9 cellular contexts compared by ENCODE assay signal in genomic region chr19:51398096-51398704, GRCh38. TPM values are rescaled to one million over a fixed set of nuclear protein-coding genes. Genes with fewer than 3 reads are reported as not detected.
DNase-seq lines count a peak whose midpoint lies in the region; ATAC-seq, FAIRE-seq and TF ChIP-seq lines count a peak whose summit lies in the region.
"Had no signal": no experiment of that assay in that cellular context is flagged by ENCODE, and none has a peak within 500 bp of the region (broad histone marks: within the 10 kb centered on the region; RNA-seq: fewer than 3 reads in every experiment).

No MANE protein-coding gene starts in this region.

- no peak overlapping the region for H3K14ac ChIP-seq in neuronal stem cell (ENCODE audit: low read length)

- peaks cover 21% of the 10 kb centered on the region for H3K36me3 Mint-ChIP-seq in activated T-cell treated with anti-CD3 and anti-CD28 coated beads, Interleukin-2, amount 50 U/mL, for 24 hours (ENCODE audit: low read depth)

- WGBS in neuronal stem cell (ENCODE audit: extremely low coverage in 2 of 2, insufficient read length in 2 of 2, insufficient replicate concordance in 1 of 2), 2 donors: no CpG with 5 or more reads among the region's 7 CpGs

- H2AFZ ChIP-seq in neural cell (ENCODE audit: low read depth, low read length): no peak overlapping the region
- H2AFZ ChIP-seq in neuronal stem cell (ENCODE audit: low read length): no peak overlapping the region

- H3K27ac ChIP-seq in neural cell (ENCODE audit: low read length) (no peak overlapping the region), neuronal stem cell (replicated peaks; ENCODE audit: low read length) (no peak overlapping the region)

- H3K27me3 Mint-ChIP-seq in activated T-cell treated with anti-CD3 and anti-CD28 coated beads, Interleukin-2, amount 50 U/mL, for 24 hours: no peaks in the 10 kb centered on the region

- no peak overlapping the region for H4K8ac ChIP-seq in neuronal stem cell (ENCODE audit: low read depth, low read length)

- H3K36me3 ChIP-seq in bronchial epithelial cell (ENCODE audit: control insufficient read depth, insufficient read depth, low read length): no peaks in the 10 kb centered on the region
- no peaks in the 10 kb centered on the region for H3K36me3 ChIP-seq in neural cell (ENCODE audit: insufficient read depth, low read length)
- H3K36me3 ChIP-seq in neuronal stem cell (replicated peaks in 1 of 2; ENCODE audit: control insufficient read depth in 2 of 2, insufficient read depth in 2 of 2, low read length in 2 of 2): peaks cover 0 to 17% of the 10 kb centered on the region in 2 donors
- no peaks in the 10 kb centered on the region for H3K36me3 ChIP-seq in H7 (replicated peaks; ENCODE audit: control insufficient read depth, insufficient read depth, low read length)

- TF ChIP-seq EP300 in neural cell (conservative IDR thresholded peaks at IDR 0.05; ENCODE audit: poor library complexity, severe bottlenecking): no peak

- TF ChIP-seq CTCF in bronchial epithelial cell (IDR thresholded peaks at IDR 0.05; ENCODE audit: insufficient read depth, low read length, severe bottlenecking) (peak; percentile 43), neural cell (IDR thresholded peaks at IDR 0.05; ENCODE audit: poor library complexity, severe bottlenecking) (peak; percentile 77)

- H3K4me1 Mint-ChIP-seq in activated T-cell treated with anti-CD3 and anti-CD28 coated beads, Interleukin-2, amount 50 U/mL, for 24 hours (ENCODE audit: low read depth): peaks cover 46% of the 10 kb centered on the region

- H3K4me3 ChIP-seq in bronchial epithelial cell (ENCODE audit: low read depth, low read length) (no peak overlapping the region), neural cell (ENCODE audit: low read length) (no peak overlapping the region), neuronal stem cell (ENCODE audit: low read length in 2 of 2) (no peak overlapping the region), H7 (ENCODE audit: insufficient read depth, low read depth, low read length) (no peak overlapping the region)

- H3K79me1 ChIP-seq in neuronal stem cell (ENCODE audit: low read depth, low read length): no peaks in the 10 kb centered on the region

- H3K9ac ChIP-seq in neural cell (ENCODE audit: low read length): no peak overlapping the region
- no peak overlapping the region for H3K9ac ChIP-seq in neuronal stem cell (ENCODE audit: low read depth, low read length, poor library complexity)

- no peak overlapping the region for H3K4ac ChIP-seq in neuronal stem cell (ENCODE audit: low read length)

- H4K20me1 ChIP-seq in neural cell (ENCODE audit: insufficient read depth): no peaks in the 10 kb centered on the region

- FAIRE-seq in bronchial epithelial cell (lab: Jason Lieb, UNC): no peak

- no peak for ATAC-seq in HG03439 (IDR thresholded peaks at IDR 0.05; ENCODE audit: unreplicated experiment)

- no peak overlapping the region for H3K23ac ChIP-seq in neuronal stem cell (ENCODE audit: low read depth, low read length, poor library complexity)

- no peak overlapping the region for H2BK12ac ChIP-seq in neuronal stem cell (ENCODE audit: low read length)

- no peaks in the 10 kb centered on the region for H3K79me2 ChIP-seq in neural cell (replicated peaks; ENCODE audit: insufficient read depth, low read length)

- H2AK5ac ChIP-seq in neuronal stem cell (ENCODE audit: low read depth, low read length): no peak overlapping the region

- H4K91ac ChIP-seq in neuronal stem cell (ENCODE audit: low read depth, low read length, poor library complexity): no peak overlapping the region

- H3K4me3 Mint-ChIP-seq in activated T-cell treated with anti-CD3 and anti-CD28 coated beads, Interleukin-2, amount 50 U/mL, for 24 hours: no peak overlapping the region

- peak; percentile 41 for DNase-seq in GDM1 (lab: John Stamatoyannopoulos, UW)
- peak; percentile 32 for DNase-seq in LoVo (ENCODE audit: low spot score)
- peak; percentile 24 for DNase-seq in bronchial epithelial cell (ENCODE audit: low read depth)
- no peak for DNase-seq in neuronal stem cell (ENCODE audit: low spot score)
- no peak for DNase-seq in activated T-cell treated with anti-CD3 and anti-CD28 coated beads, Interleukin-2, amount 50 U/mL, for 24 hours
- no peak for DNase-seq in H7

- no peak overlapping the region for H2BK5ac ChIP-seq in neuronal stem cell (ENCODE audit: low read length)

- no peak overlapping the region for H3K4me2 ChIP-seq in neural cell (ENCODE audit: low read length)
- no peak overlapping the region for H3K4me2 ChIP-seq in neuronal stem cell (ENCODE audit: insufficient read depth, low read length, poor library complexity, severe bottlenecking)

- H3K9me2 ChIP-seq in neural cell (ENCODE audit: insufficient read depth, low read length): no peaks in the 10 kb centered on the region

- H3K27ac Mint-ChIP-seq in activated T-cell treated with anti-CD3 and anti-CD28 coated beads, Interleukin-2, amount 50 U/mL, for 24 hours: no peak overlapping the region

- peaks cover 0 to 8% of the 10 kb centered on the region in 2 donors for H3K4me1 ChIP-seq in neuronal stem cell (ENCODE audit: control insufficient read depth in 2 of 2, insufficient read depth in 1 of 2, low read depth in 1 of 2, low read length in 2 of 2)

- no peak overlapping the region for H2BK120ac ChIP-seq in neuronal stem cell (ENCODE audit: low read depth, low read length)

- H3K18ac ChIP-seq in neuronal stem cell (ENCODE audit: low read length): no peak overlapping the region

- peaks cover 13% of the 10 kb centered on the region for H3K9me3 Mint-ChIP-seq in activated T-cell treated with anti-CD3 and anti-CD28 coated beads, Interleukin-2, amount 50 U/mL, for 24 hours

- TF ChIP-seq RAD21 in neural cell (conservative IDR thresholded peaks at IDR 0.05): peak; percentile 65

- H3K27me3 ChIP-seq in bronchial epithelial cell (ENCODE audit: control insufficient read depth, insufficient read depth, low read length): no peaks in the 10 kb centered on the region
- H3K27me3 ChIP-seq in neural cell (ENCODE audit: insufficient read depth, low read depth, low read length): no peaks in the 10 kb centered on the region
- no peaks in the 10 kb centered on the region for H3K27me3 ChIP-seq in neuronal stem cell (ENCODE audit: control insufficient read depth in 3 of 3, insufficient read depth in 3 of 3, low read depth in 1 of 3, low read length in 3 of 3)
- no peaks in the 10 kb centered on the region for H3K27me3 ChIP-seq in H7 (ENCODE audit: control insufficient read depth, insufficient read depth, low read length)

- H3F3A ChIP-seq in neural cell (ENCODE audit: insufficient read depth, low read length, poor library complexity, severe bottlenecking): no peaks in the 10 kb centered on the region

- H3K9me3 ChIP-seq in neural cell (ENCODE audit: low read length) (no peaks in the 10 kb centered on the region), neuronal stem cell (replicated peaks in 1 of 2; ENCODE audit: control insufficient read depth in 2 of 2, insufficient read depth in 1 of 2, low read depth in 1 of 2, low read length in 2 of 2) (peaks cover 0 to 18% of the 10 kb centered on the region in 2 donors)

- no peak overlapping the region for H2BK15ac ChIP-seq in neuronal stem cell (ENCODE audit: low read length)

TF ChIP-seq in neural cell, 6 proteins besides CTCF, POLR2A, EP300 and RAD21:
- TF ChIP-seq SMC3 (conservative IDR thresholded peaks at IDR 0.05; ENCODE audit: poor library complexity): peak; percentile 70
- TF ChIP-seq, protein P1, sequence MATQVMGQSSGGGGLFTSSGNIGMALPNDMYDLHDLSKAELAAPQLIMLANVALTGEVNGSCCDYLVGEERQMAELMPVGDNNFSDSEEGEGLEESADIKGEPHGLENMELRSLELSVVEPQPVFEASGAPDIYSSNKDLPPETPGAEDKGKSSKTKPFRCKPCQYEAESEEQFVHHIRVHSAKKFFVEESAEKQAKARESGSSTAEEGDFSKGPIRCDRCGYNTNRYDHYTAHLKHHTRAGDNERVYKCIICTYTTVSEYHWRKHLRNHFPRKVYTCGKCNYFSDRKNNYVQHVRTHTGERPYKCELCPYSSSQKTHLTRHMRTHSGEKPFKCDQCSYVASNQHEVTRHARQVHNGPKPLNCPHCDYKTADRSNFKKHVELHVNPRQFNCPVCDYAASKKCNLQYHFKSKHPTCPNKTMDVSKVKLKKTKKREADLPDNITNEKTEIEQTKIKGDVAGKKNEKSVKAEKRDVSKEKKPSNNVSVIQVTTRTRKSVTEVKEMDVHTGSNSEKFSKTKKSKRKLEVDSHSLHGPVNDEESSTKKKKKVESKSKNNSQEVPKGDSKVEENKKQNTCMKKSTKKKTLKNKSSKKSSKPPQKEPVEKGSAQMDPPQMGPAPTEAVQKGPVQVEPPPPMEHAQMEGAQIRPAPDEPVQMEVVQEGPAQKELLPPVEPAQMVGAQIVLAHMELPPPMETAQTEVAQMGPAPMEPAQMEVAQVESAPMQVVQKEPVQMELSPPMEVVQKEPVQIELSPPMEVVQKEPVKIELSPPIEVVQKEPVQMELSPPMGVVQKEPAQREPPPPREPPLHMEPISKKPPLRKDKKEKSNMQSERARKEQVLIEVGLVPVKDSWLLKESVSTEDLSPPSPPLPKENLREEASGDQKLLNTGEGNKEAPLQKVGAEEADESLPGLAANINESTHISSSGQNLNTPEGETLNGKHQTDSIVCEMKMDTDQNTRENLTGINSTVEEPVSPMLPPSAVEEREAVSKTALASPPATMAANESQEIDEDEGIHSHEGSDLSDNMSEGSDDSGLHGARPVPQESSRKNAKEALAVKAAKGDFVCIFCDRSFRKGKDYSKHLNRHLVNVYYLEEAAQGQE (IDR thresholded peaks at IDR 0.05; ENCODE audit: borderline replicate concordance): no peak

RNA-seq across cellular contexts. Expression of gene C19orf84, which starts 7.8 kb away (rescaled TPM):
- total RNA-seq in bronchial epithelial cell: not detected in 2 replicates
- polyA plus RNA-seq in neural cell: not detected in 2 replicates
- polyA minus RNA-seq in neural cell: not detected in 2 replicates
- polyA plus RNA-seq in neuronal stem cell (2013, experiment 1 of 2): 1.6 TPM
- 1.3 TPM for polyA plus RNA-seq in neuronal stem cell (2013, experiment 2 of 2)
- total RNA-seq in H7 (2014; rRNA removed; shearing (Covaris generic)): 3.2 and 5.4 TPM in 2 replicates
- total RNA-seq: T-helper 2 cell treated with Interferon-gamma antibody and Interleukin-4, amounts not matched to agents 100 ng/mL and 5 ng/mL, for 36 hours had no signal

RNA-seq across cellular contexts. Expression of gene LIM2, which starts 10.4 kb away (rescaled TPM):
- not detected in 2 replicates for total RNA-seq in bronchial epithelial cell
- not detected in 2 replicates for polyA plus RNA-seq in neural cell
- not detected in 2 replicates for polyA minus RNA-seq in neural cell
- 2.7 TPM for polyA plus RNA-seq in neuronal stem cell (2013, experiment 1 of 2)
- polyA plus RNA-seq in neuronal stem cell (2013, experiment 2 of 2): 3.4 TPM
- not detected in 2 replicates for total RNA-seq in H7 (2014; rRNA removed; shearing (Covaris generic))

RNA-seq across cellular contexts. Expression of gene SIGLEC10, which starts 19.2 kb away (rescaled TPM):
- total RNA-seq in bronchial epithelial cell: not detected in 2 replicates
- not detected in 2 replicates for polyA plus RNA-seq in neural cell
- polyA minus RNA-seq in neural cell: not detected in 2 replicates
- polyA plus RNA-seq in neuronal stem cell (2013, experiment 1 of 2): not detected
- not detected for polyA plus RNA-seq in neuronal stem cell (2013, experiment 2 of 2)
- not detected in 2 replicates for total RNA-seq in H7 (2014; rRNA removed; shearing (Covaris generic))

RNA-seq across cellular contexts. Expression of gene NKG7, which starts 25.7 kb away (rescaled TPM):
- total RNA-seq in bronchial epithelial cell: not detected in 2 replicates
- not detected in 2 replicates for polyA plus RNA-seq in neural cell
- not detected in 2 replicates for polyA minus RNA-seq in neural cell
- not detected for polyA plus RNA-seq in neuronal stem cell (2013, experiment 1 of 2)
- polyA plus RNA-seq in neuronal stem cell (2013, experiment 2 of 2): not detected
- not detected in 2 replicates for total RNA-seq in H7 (2014; rRNA removed; shearing (Covaris generic))

RNA-seq across cellular contexts. Expression of gene CLDND2, which starts 29.4 kb away (rescaled TPM):
- total RNA-seq in bronchial epithelial cell: not detected in 2 replicates
- not detected in 2 replicates for polyA plus RNA-seq in neural cell
- not detected in 2 replicates for polyA minus RNA-seq in neural cell
- polyA plus RNA-seq in neuronal stem cell (2013, experiment 1 of 2): 13.8 TPM
- 12.7 TPM for polyA plus RNA-seq in neuronal stem cell (2013, experiment 2 of 2)
- total RNA-seq in H7 (2014; rRNA removed; shearing (Covaris generic)): 0.89 and 1.2 TPM in 2 replicates

Comparison
In these comparisons a context has a peak if more than half of its experiments do, and no peak if none do; other contexts are left out.
1. DNase-seq: peak in GDM1 (single experiment), LoVo (single experiment) and bronchial epithelial cell (single experiment); none in neuronal stem cell (single experiment), activated T-cell treated with anti-CD3 and anti-CD28 coated beads, Interleukin-2, amount 50 U/mL, for 24 hours (single experiment) and H7 (single experiment).